Comparison of ENCODE assay signal across 18 cellular contexts in genomic region chr15:50190166-50190570, GRCh38. TPM values are rescaled to one million over a fixed set of nuclear protein-coding genes. Genes with fewer than 3 reads are reported as not detected.
DNase-seq lines count a peak whose midpoint lies in the region; ATAC-seq and TF ChIP-seq lines count a peak whose summit lies in the region.
"Had no signal": no experiment of that assay in that cellular context is flagged by ENCODE, and none has a peak within 500 bp of the region (broad histone marks: within the 10 kb centered on the region; RNA-seq: fewer than 3 reads in every experiment).

No MANE protein-coding gene starts in this region.

- H3K23ac ChIP-seq in trophoblast cell (ENCODE audit: low read length) = no peak overlapping the region

- DNase-seq in NAMALWA (ENCODE audit: low spot score) (peak; percentile 55), DMS153 treated with DMSO at 0.1 percent for 48 hours (lab: John Stamatoyannopoulos, UW; ENCODE audit: unreplicated experiment) (no peak), superior temporal gyrus (ENCODE audit: extremely low spot score) (no peak), trophoblast cell (no peak)
- DNase-seq: activated gamma-delta T cell treated with Interleukin-2 at 50 U/mL for 16 hours, BE2C, left ventricle myocardium inferior, NCI-H524 treated with DMSO at 0.1 percent for 48 hours, Peyer's patch, SW 1271, WERI-Rb-1 had no signal

- no peak overlapping the region for H2AFZ ChIP-seq in trophoblast cell (ENCODE audit: insufficient read depth, low read length, poor library complexity)

- no peak overlapping the region for H4K91ac ChIP-seq in trophoblast cell (ENCODE audit: low read depth, low read length)

- H3K4ac ChIP-seq in trophoblast cell (ENCODE audit: low read depth, low read length) = no peak overlapping the region

- H3K4me1 ChIP-seq in trophoblast cell (ENCODE audit: control insufficient read depth in 1 of 2, insufficient read depth in 2 of 2, low read length in 2 of 2) = no peaks in the 10 kb centered on the region
- H3K4me1 ChIP-seq: BE2C, left ventricle myocardium inferior had no signal

- H3K4me3 Mint-ChIP-seq in nephron = no peak overlapping the region
- H3K4me3 Mint-ChIP-seq: dendritic cell treated with granulocyte-macrophage colony-stimulating factor and Interleukin-4, amounts not matched to agents 40 ng/mL and 50 ng/mL, for 4 days had no signal

- H4K12ac ChIP-seq in trophoblast cell (ENCODE audit: low read depth, low read length) = no peak overlapping the region

- no peak overlapping the region for H3K27ac ChIP-seq in trophoblast cell (ENCODE audit: low read depth, low read length)
- H3K27ac ChIP-seq: HL-60, left ventricle myocardium inferior, thoracic aorta, WERI-Rb-1 had no signal

- H3K9ac ChIP-seq in trophoblast cell (ENCODE audit: low read length) = no peak overlapping the region

- H3K27me3 ChIP-seq in trophoblast cell (ENCODE audit: insufficient read depth, low read length) = no peaks in the 10 kb centered on the region
- H3K27me3 ChIP-seq: BE2C, Peyer's patch had no signal

- H2BK5ac ChIP-seq in trophoblast cell (ENCODE audit: low read depth, low read length, poor library complexity) = no peak overlapping the region

- no peaks in the 10 kb centered on the region for H3K79me2 ChIP-seq in trophoblast cell (ENCODE audit: control insufficient read depth, insufficient read depth, low read length, poor library complexity)

- no peak overlapping the region for H3K4me2 ChIP-seq in trophoblast cell (ENCODE audit: low read length)

- H2BK12ac ChIP-seq in trophoblast cell (ENCODE audit: low read length) = no peak overlapping the region

- no peak overlapping the region for H4K8ac ChIP-seq in trophoblast cell (ENCODE audit: low read depth, low read length)

- H3K9me3 ChIP-seq in trophoblast cell (ENCODE audit: insufficient read depth, low read depth, low read length) = no peaks in the 10 kb centered on the region
- H3K9me3 ChIP-seq: BE2C, left ventricle myocardium inferior, Peyer's patch, thoracic aorta had no signal

- H2BK120ac ChIP-seq in trophoblast cell (ENCODE audit: insufficient read depth, low read length, poor library complexity) = no peak overlapping the region

- no peaks in the 10 kb centered on the region for H3K79me1 ChIP-seq in trophoblast cell (ENCODE audit: low read length)

- TF ChIP-seq CTCF in nephron (IDR thresholded peaks at IDR 0.05; ENCODE audit: unreplicated experiment in 3 of 3) = no peak

- H3K18ac ChIP-seq in trophoblast cell (ENCODE audit: low read length) = no peak overlapping the region

- peaks cover 4% of the 10 kb centered on the region for H3K27me3 Mint-ChIP-seq in nephron (ENCODE audit: low read depth)
- H3K27me3 Mint-ChIP-seq: dendritic cell treated with granulocyte-macrophage colony-stimulating factor and Interleukin-4, amounts not matched to agents 40 ng/mL and 50 ng/mL, for 4 days had no signal

- no peak overlapping the region for H3K4me3 ChIP-seq in trophoblast cell (ENCODE audit: low read depth, low read length)
- H3K4me3 ChIP-seq: left ventricle myocardium inferior, Peyer's patch, thoracic aorta had no signal

- H2AK5ac ChIP-seq in trophoblast cell (ENCODE audit: low read length) = no peak overlapping the region

- ATAC-seq in GM19043 (IDR thresholded peaks at IDR 0.05; ENCODE audit: low read depth, unreplicated experiment) (peak; percentile 51), HG02938 (IDR thresholded peaks at IDR 0.05; ENCODE audit: unreplicated experiment) (peak; percentile 50), GM18520 (IDR thresholded peaks at IDR 0.05; ENCODE audit: unreplicated experiment) (no peak)

- peak overlapping the region; percentile 13 to 92 (median 62) for H3K27ac Mint-ChIP-seq in nephron
- H3K27ac Mint-ChIP-seq: dendritic cell treated with granulocyte-macrophage colony-stimulating factor and Interleukin-4, amounts not matched to agents 40 ng/mL and 50 ng/mL, for 4 days had no signal

- H3K36me3 ChIP-seq in trophoblast cell (ENCODE audit: control insufficient read depth in 1 of 2, insufficient read depth in 2 of 2, low read length in 2 of 2) = no peaks in the 10 kb centered on the region
- H3K36me3 ChIP-seq: BE2C, left ventricle myocardium inferior, Peyer's patch, thoracic aorta had no signal

- H3K9me3 Mint-ChIP-seq in nephron = no peaks in the 10 kb centered on the region
- H3K9me3 Mint-ChIP-seq: dendritic cell treated with granulocyte-macrophage colony-stimulating factor and Interleukin-4, amounts not matched to agents 40 ng/mL and 50 ng/mL, for 4 days had no signal

- H3K36me3 Mint-ChIP-seq in nephron (ENCODE audit: low read depth) = no peaks in the 10 kb centered on the region

- no peak overlapping the region for H3K14ac ChIP-seq in trophoblast cell (ENCODE audit: low read length)

- no peaks in the 10 kb centered on the region for H3K4me1 Mint-ChIP-seq in nephron

RNA-seq across cellular contexts. Expression of gene SLC27A2, which starts 8.2 kb away (rescaled TPM):
- polyA plus RNA-seq in trophoblast cell (2013) = 36.3 and 37.0 TPM in 2 replicates
